Comparison of ENCODE assay signal across 8 cellular contexts in genomic region chr19:49442354-49442753, GRCh38. TPM values are rescaled to one million over a fixed set of nuclear protein-coding genes. Genes with fewer than 3 reads are reported as not detected.
DNase-seq lines count a peak whose midpoint lies in the region; ATAC-seq and TF ChIP-seq lines count a peak whose summit lies in the region.

No MANE protein-coding gene starts in this region.

- ATAC-seq in activated naive CD4-positive, alpha-beta T cell treated with anti-CD3 and anti-CD28 coated beads, Interleukin-2, amount 50 U/mL, for 72 hours: no peak
- peak; percentile 0 to 2 for ATAC-seq in right cardiac atrium
- no peak for ATAC-seq in HG02885 (IDR thresholded peaks at IDR 0.05; ENCODE audit: poor library complexity, unreplicated experiment)
- no peak for ATAC-seq in HG02623 (IDR thresholded peaks at IDR 0.05; ENCODE audit: unreplicated experiment)
- no peak for ATAC-seq in GM19351 (IDR thresholded peaks at IDR 0.05; ENCODE audit: unreplicated experiment)

- CTCF ChIA-PET in activated naive CD4-positive, alpha-beta T cell treated with anti-CD3 and anti-CD28 coated beads for 36 hours (lab: Charles Lee): interaction anchor here (0.8 to 1.3 kb wide), 3 partner anchors 33 to 51 kb away, joined by 3 to 12 read pairs (median 4); no protein-coding TSS in a partner anchor

- intact Hi-C loops in activated naive CD4-positive, alpha-beta T cell treated with anti-CD3 and anti-CD28 coated beads for 36 hours (cut with micrococcal nuclease): no loop called here
- intact Hi-C loops in right cardiac atrium (cut with DNase I): loop anchor here (5.0 to 10.0 kb wide), 3 partner anchors 50 to 178 kb away; partner anchors contain the start of genes DKKL1 (in 1 of the 4) and TEAD2 (in 1 of the 4)

- peaks cover 3% of the 10 kb centered on the region for H3K36me3 Mint-ChIP-seq in activated naive CD4-positive, alpha-beta T cell treated with anti-CD3 and anti-CD28 coated beads for 36 hours (ENCODE audit: low read depth)
- peaks cover 0 to 6% of the 10 kb centered on the region in 2 donors for H3K36me3 Mint-ChIP-seq in activated naive CD4-positive, alpha-beta T cell treated with anti-CD3 and anti-CD28 coated beads, Interleukin-2, amount 50 U/mL, for 72 hours

- H3K27me3 Mint-ChIP-seq in activated naive CD4-positive, alpha-beta T cell treated with anti-CD3 and anti-CD28 coated beads for 36 hours (ENCODE audit: low read depth): peaks cover 49% of the 10 kb centered on the region

- peak overlapping the region; percentile 78; the same call in 1 of the 2 replicates for H3K27ac ChIP-seq in VCaP
- H3K27ac ChIP-seq in right cardiac atrium (ENCODE audit: low read length): peak overlapping the region; percentile 53
- H3K27ac ChIP-seq in tibial nerve: peak overlapping the region; percentile 75 to 88 (median 83)

- no peak overlapping the region for H3K27ac Mint-ChIP-seq in activated naive CD4-positive, alpha-beta T cell treated with anti-CD3 and anti-CD28 coated beads for 36 hours
- H3K27ac Mint-ChIP-seq in activated naive CD4-positive, alpha-beta T cell treated with anti-CD3 and anti-CD28 coated beads, Interleukin-2, amount 50 U/mL, for 72 hours: no peak overlapping the region

- TF ChIP-seq EP300 in tibial nerve (IDR thresholded peaks at IDR 0.05): no peak

- H3K4me1 ChIP-seq in right cardiac atrium (ENCODE audit: control insufficient read depth, insufficient read depth, low read length) (no peaks in the 10 kb centered on the region), tibial nerve (peaks cover 0 to 44% (median 0%) of the 10 kb centered on the region in 4 donors)

- H3K9me3 Mint-ChIP-seq in activated naive CD4-positive, alpha-beta T cell treated with anti-CD3 and anti-CD28 coated beads for 36 hours: no peaks in the 10 kb centered on the region
- no peaks in the 10 kb centered on the region for H3K9me3 Mint-ChIP-seq in activated naive CD4-positive, alpha-beta T cell treated with anti-CD3 and anti-CD28 coated beads, Interleukin-2, amount 50 U/mL, for 72 hours

- H3K4me3 ChIP-seq in right cardiac atrium (ENCODE audit: low read length) (peak overlapping the region; percentile 64), tibial nerve (peak overlapping the region in 3 of 4 donors; percentile 53 to 59 (median 58))

- H3K27me3 ChIP-seq in right cardiac atrium (ENCODE audit: control insufficient read depth, insufficient read depth): no peaks in the 10 kb centered on the region
- peaks cover 0 to 51% of the 10 kb centered on the region in 2 donors for H3K27me3 ChIP-seq in tibial nerve

- peaks cover 22% of the 10 kb centered on the region for H3K4me1 Mint-ChIP-seq in activated naive CD4-positive, alpha-beta T cell treated with anti-CD3 and anti-CD28 coated beads for 36 hours (ENCODE audit: low read depth)

- TF ChIP-seq CTCF in VCaP (conservative IDR thresholded peaks at IDR 0.05) (no peak), tibial nerve (IDR thresholded peaks at IDR 0.05) (no peak)

- peak overlapping the region; percentile 75 for H3K4me3 Mint-ChIP-seq in activated naive CD4-positive, alpha-beta T cell treated with anti-CD3 and anti-CD28 coated beads for 36 hours

- TF ChIP-seq POLR2A in tibial nerve (IDR thresholded peaks at IDR 0.05): no peak

- H3K9me3 ChIP-seq in right cardiac atrium (ENCODE audit: control insufficient read depth, low read length) (no peaks in the 10 kb centered on the region), tibial nerve (no peaks in the 10 kb centered on the region)

- DNase-seq in activated naive CD4-positive, alpha-beta T cell treated with anti-CD3 and anti-CD28 coated beads for 36 hours: peak; percentile 33
- no peak for DNase-seq in activated naive CD4-positive, alpha-beta T cell treated with anti-CD3 and anti-CD28 coated beads, Interleukin-2, amount 50 U/mL, for 72 hours (ENCODE audit: low spot score in 2 of 2)
- peak; percentile 73 to 85 (median 78) for DNase-seq in right cardiac atrium
- peak; percentile 69 to 79 for DNase-seq in tibial nerve (ENCODE audit: low spot score in 2 of 2)

- H3K36me3 ChIP-seq in tibial nerve: peaks cover 0 to 16% (median 0%) of the 10 kb centered on the region in 3 donors

- 7% methylated on average over 11 of the region's 11 CpGs for WGBS in right cardiac atrium
- WGBS in tibial nerve, 2 donors: 5 to 9% methylated on average over 11 of the region's 11 CpGs

RNA-seq across cellular contexts. Expression of gene SLC17A7, which starts 1.0 kb away (rescaled TPM):
- total RNA-seq in activated naive CD4-positive, alpha-beta T cell treated with anti-CD3 and anti-CD28 coated beads for 36 hours: under 1 TPM; 0.12 TPM
- total RNA-seq in activated naive CD4-positive, alpha-beta T cell treated with anti-CD3 and anti-CD28 coated beads, Interleukin-2, amount 50 U/mL, for 72 hours: under 1 TPM; 0.20 to 0.33 TPM
- total RNA-seq in right cardiac atrium: 1 to 10 TPM in 2 of 4 donors, under 1 TPM in 2; 0.48 to 1.2 (median 0.93) TPM
- 1.1 TPM for polyA plus RNA-seq in right cardiac atrium
- total RNA-seq in tibial nerve: 1 to 10 TPM; 2.4 to 7.1 (median 6.2) TPM

RNA-seq across cellular contexts. Expression of gene PIH1D1, which starts 9.3 kb away (rescaled TPM):
- 10 to 100 TPM; 80.7 to 84.4 TPM for total RNA-seq in activated naive CD4-positive, alpha-beta T cell treated with anti-CD3 and anti-CD28 coated beads for 36 hours
- total RNA-seq in activated naive CD4-positive, alpha-beta T cell treated with anti-CD3 and anti-CD28 coated beads, Interleukin-2, amount 50 U/mL, for 72 hours: 100 to 1,000 TPM in 1 of 2 donors, 10 to 100 TPM in 1; 92.9 to 184 TPM
- total RNA-seq in right cardiac atrium: 10 to 100 TPM; 35.2 to 43.8 (median 38.2) TPM
- 34.9 TPM for polyA plus RNA-seq in right cardiac atrium
- total RNA-seq in tibial nerve: 100 to 1,000 TPM in 3 of 4 donors, 10 to 100 TPM in 1; 85.0 to 128 (median 110) TPM

RNA-seq across cellular contexts. Expression of gene ALDH16A1, which starts 10.7 kb away (rescaled TPM):
- 10 to 100 TPM; 43.4 to 46.8 TPM for total RNA-seq in activated naive CD4-positive, alpha-beta T cell treated with anti-CD3 and anti-CD28 coated beads for 36 hours
- total RNA-seq in activated naive CD4-positive, alpha-beta T cell treated with anti-CD3 and anti-CD28 coated beads, Interleukin-2, amount 50 U/mL, for 72 hours: 10 to 100 TPM; 22.6 to 34.0 TPM
- 10 to 100 TPM; 11.1 to 17.7 (median 11.9) TPM for total RNA-seq in right cardiac atrium
- polyA plus RNA-seq in right cardiac atrium: 9.3 TPM
- 10 to 100 TPM; 33.9 to 70.5 (median 63.5) TPM for total RNA-seq in tibial nerve

RNA-seq across cellular contexts. Expression of gene GFY, which starts 17.2 kb away (rescaled TPM):
- total RNA-seq in activated naive CD4-positive, alpha-beta T cell treated with anti-CD3 and anti-CD28 coated beads for 36 hours: not detected
- total RNA-seq in activated naive CD4-positive, alpha-beta T cell treated with anti-CD3 and anti-CD28 coated beads, Interleukin-2, amount 50 U/mL, for 72 hours: not detected
- not detected for total RNA-seq in right cardiac atrium
- polyA plus RNA-seq in right cardiac atrium: not detected
- not detected for total RNA-seq in tibial nerve

RNA-seq across cellular contexts. Expression of gene PTH2, which starts 19.1 kb away (rescaled TPM):
- total RNA-seq in activated naive CD4-positive, alpha-beta T cell treated with anti-CD3 and anti-CD28 coated beads for 36 hours: not detected
- not detected for total RNA-seq in activated naive CD4-positive, alpha-beta T cell treated with anti-CD3 and anti-CD28 coated beads, Interleukin-2, amount 50 U/mL, for 72 hours
- total RNA-seq in right cardiac atrium (not detected), tibial nerve (not detected)
- polyA plus RNA-seq in right cardiac atrium: not detected

Comparison
In these comparisons a context has a peak if more than half of its experiments do, and no peak if none do; other contexts are left out.
1. DNase-seq: peak in activated naive CD4-positive, alpha-beta T cell treated with anti-CD3 and anti-CD28 coated beads for 36 hours (single experiment), right cardiac atrium (3 of 3) and tibial nerve (2 of 2); none in activated naive CD4-positive, alpha-beta T cell treated with anti-CD3 and anti-CD28 coated beads, Interleukin-2, amount 50 U/mL, for 72 hours (0 of 2).
2. ATAC-seq: peak in right cardiac atrium (2 of 2); none in activated naive CD4-positive, alpha-beta T cell treated with anti-CD3 and anti-CD28 coated beads, Interleukin-2, amount 50 U/mL, for 72 hours (0 of 2), HG02885 (single experiment), HG02623 (single experiment) and GM19351 (single experiment).
3. Peak in every context shown above with its lines, with median percentiles within 50 percentile points of each other: H3K27ac ChIP-seq.